Comparison of ENCODE assay signal across 8 cellular contexts in genomic region chr2:73112913-73113633, GRCh38. TPM values are rescaled to one million over a fixed set of nuclear protein-coding genes. Genes with fewer than 3 reads are reported as not detected.
A peak's percentile ranks its signal among the peaks of the same experiment; 100 is the strongest.
DNase-seq lines count a peak whose midpoint lies in the region; ATAC-seq and TF ChIP-seq lines count a peak whose summit lies in the region.

RAB11FIP5 (minus strand) TSS chr2:73112948; CDS start chr2:73112777, 171 bp downstream.

- peak within 1 kb of the TSS; percentile 98 for H3K4me2 ChIP-seq in PC-9

- no peaks in the 10 kb centered on the region for H4K20me1 ChIP-seq in PC-9 (ENCODE audit: insufficient read depth)

- peaks cover 31% of the 10 kb centered on the region for H3F3A ChIP-seq in PC-9 (ENCODE audit: insufficient read depth, low read depth)

- H2AFZ ChIP-seq in PC-9: peak within 1 kb of the TSS; percentile 100

- TF ChIP-seq CTCF in AG09319 (IDR thresholded peaks at IDR 0.05; ENCODE audit: low read depth, low read length) (no peak), PC-9 (conservative IDR thresholded peaks at IDR 0.05) (no peak)

- DNase-seq in AG09319 (ENCODE audit: extremely low read depth, low read depth): peak; percentile 53
- DNase-seq in PC-9: peak; percentile 73 to 88
- peak; percentile 82 to 88 for DNase-seq in activated T-cell treated with anti-CD3 and anti-CD28 coated beads, Interleukin-2, amount 50 U/mL, for 48 hours
- peak; percentile 71 for DNase-seq in mucosa of gallbladder (ENCODE audit: low spot score)
- DNase-seq in stimulated activated CD8-positive, alpha-beta memory T cell treated with anti-CD3 and anti-CD28 coated beads, Interleukin-2, amount 100 ng/mL, for 48 hours (ENCODE audit: low read depth in 2 of 2): peak; percentile 46 to 68

- peaks cover 42% of the 10 kb centered on the region for H3K79me2 ChIP-seq in PC-9 (ENCODE audit: low read depth)

- H3K27me3 ChIP-seq in PC-9 (ENCODE audit: insufficient read depth, low read depth): no peaks in the 10 kb centered on the region
- H3K27me3 ChIP-seq in esophagus (ENCODE audit: control insufficient read depth in 1 of 2, insufficient read depth in 2 of 2, low read length in 2 of 2): no peaks in the 10 kb centered on the region

- POLR2A ChIA-PET in PC-9 (lab: Charles Lee; ENCODE audit: unreplicated experiment): no interaction called here

- intact Hi-C loops in PC-9 (cut with micrococcal nuclease; ENCODE audit: unreplicated experiment): no loop called here

- peaks cover 20% of the 10 kb centered on the region for H3K4me1 ChIP-seq in PC-9 (replicated peaks; ENCODE audit: insufficient read depth)
- peaks cover 0 to 9% of the 10 kb centered on the region in 2 donors for H3K4me1 ChIP-seq in esophagus (ENCODE audit: control insufficient read depth in 2 of 2, insufficient read depth in 2 of 2, low read length in 1 of 2)

- CTCF ChIA-PET in PC-9 (lab: Charles Lee): interaction anchor here (0.5 to 0.6 kb wide), 2 partner anchors 50 to 62 kb away, joined by 3 to 4 read pairs; no protein-coding TSS in a partner anchor

- 0 to 1% methylated on average over 52 to 88 of the region's 88 CpGs for WGBS in esophagus, 2 donors

- H3K4me3 ChIP-seq in PC-9 (peak within 1 kb of the TSS; percentile 96), esophagus (ENCODE audit: low read depth in 1 of 2, low read length in 2 of 2) (peak within 1 kb of the TSS; percentile 80 to 85)

- ATAC-seq in GM19035 (IDR thresholded peaks at IDR 0.05; ENCODE audit: unreplicated experiment) (peak; percentile 75), HG03378 (IDR thresholded peaks at IDR 0.05; ENCODE audit: unreplicated experiment) (peak; percentile 54)

- H3K9me2 ChIP-seq in PC-9 (ENCODE audit: insufficient read depth): no peaks in the 10 kb centered on the region

- H3K27ac ChIP-seq in PC-9 (peak within 1 kb of the TSS; percentile 75), esophagus (ENCODE audit: low read depth in 2 of 2, low read length in 1 of 2) (peak within 1 kb of the TSS; percentile 83 to 85)

- TSS peak; percentile 80 for BruUV-seq in PC-9 (replicated peaks; lab: Mats Ljungman, UMichigan)

- H3K9me3 ChIP-seq in PC-9 (ENCODE audit: insufficient read depth, low read depth) (no peaks in the 10 kb centered on the region), esophagus (ENCODE audit: control insufficient read depth in 2 of 2, insufficient read depth in 1 of 2, low read depth in 1 of 2, low read length in 1 of 2) (no peaks in the 10 kb centered on the region)

- H3K36me3 ChIP-seq in PC-9 (ENCODE audit: low read depth) (no peaks in the 10 kb centered on the region), esophagus (ENCODE audit: control insufficient read depth in 2 of 2, insufficient read depth in 2 of 2, low read length in 1 of 2) (no peaks in the 10 kb centered on the region)

RNA-seq across cellular contexts. Expression of gene RAB11FIP5, which starts in this region (rescaled TPM):
- total RNA-seq in PC-9 (2021): 24.4 and 25.0 TPM in 2 replicates
- 1 to 10 TPM; 8.1 to 8.7 TPM for polyA plus RNA-seq in esophagus
- total RNA-seq in mucosa of gallbladder: 63.0 TPM

Comparison
In these comparisons a context has a peak if more than half of its experiments do, and no peak if none do; other contexts are left out.
1. Peak in every context shown above with its lines: DNase-seq, ATAC-seq, H3K4me3 ChIP-seq and H3K27ac ChIP-seq.